Comparison of ENCODE assay signal across 23 cellular contexts in genomic region chr3:196514913-196515621, GRCh38. TPM values are rescaled to one million over a fixed set of nuclear protein-coding genes. Genes with fewer than 3 reads are reported as not detected.
"Had no signal": no experiment of that assay in that cellular context is flagged by ENCODE, and none has a peak within 500 bp of the region (broad histone marks: within the 10 kb centered on the region; RNA-seq: fewer than 3 reads in every experiment).

SMCO1 (minus strand) TSS chr3:196515346; CDS start chr3:196515209, 137 bp downstream.

- H3K27ac ChIP-seq: colonic mucosa, dorsolateral prefrontal cortex, esophagus squamous epithelium, gastroesophageal sphincter, stomach, suprapubic skin, tibial nerve had no signal

- H3K4me3 ChIP-seq: colonic mucosa, dorsolateral prefrontal cortex, esophagus squamous epithelium, gastroesophageal sphincter, lung, stomach, suprapubic skin, tibial nerve had no signal

- ATAC-seq: activated CD8-positive, alpha-beta T cell treated with anti-CD3 and anti-CD28 coated beads, Interleukin-2, amount 10 ng/mL, durations not matched to agents 7 days and 5 days; gastroesophageal sphincter; natural killer cell; stimulated activated effector memory CD8-positive, alpha-beta T cell treated with anti-CD3 and anti-CD28 coated beads, Interleukin-12 subunit alpha, Interleukin-12 subunit beta, amount 100 ng/mL, for 72 hours had no signal

- FAIRE-seq: keratinocyte had no signal

- H3K36me3 ChIP-seq: colonic mucosa, esophagus squamous epithelium, gastroesophageal sphincter, stomach, suprapubic skin, tibial nerve had no signal

- H3K27me3 ChIP-seq: colonic mucosa, dorsolateral prefrontal cortex, esophagus squamous epithelium, gastroesophageal sphincter, stomach, suprapubic skin, tibial nerve had no signal

- H3K4me1 ChIP-seq: colonic mucosa, stomach, suprapubic skin, tibial nerve had no signal

- DNase-seq: activated CD4-positive, alpha-beta T cell treated with anti-CD3 and anti-CD28 coated beads for 1 hour; activated CD4-positive, alpha-beta T cell treated with anti-CD3 and anti-CD28 coated beads, Interleukin-2, amount 50 U/mL, for 1 hour; activated CD8-positive, alpha-beta T cell treated with anti-CD3 and anti-CD28 coated beads, Interleukin-2, amount 10 ng/mL, durations not matched to agents 7 days and 5 days; activated gamma-delta T cell treated with Interleukin-2 at 50 U/mL for 16 hours; anterior cingulate cortex; colonic mucosa; dorsolateral prefrontal cortex; esophagus squamous epithelium; head of caudate nucleus; natural killer cell; stimulated activated CD4-positive, alpha-beta T cell treated with anti-CD3 and anti-CD28 coated beads, Interleukin-1b, Interleukin-23, amount 100 ng/mL, for 48 hours; stomach; T-helper 9 cell had no signal

RNA-seq across cellular contexts. Expression of gene SMCO1, which starts in this region (rescaled TPM):
- total RNA-seq: activated T-helper 1 cell treated with anti-CD3 and anti-CD28 coated beads, Interleukin-12 subunit alpha, Interleukin-12 subunit beta, Interleukin-2, Interleukin-4 antibody, amounts not matched to agents 30 ng/mL and 10 ng/mL and 1 ng/mL, durations not matched to agents 14 hours and 24 hours and 36 hours; colonic mucosa; esophagus squamous epithelium; gastroesophageal sphincter; lung; natural killer cell; osteocyte; progenitor cell of endocrine pancreas; stomach; suprapubic skin; tibial nerve; urinary bladder had no signal
- polyA plus RNA-seq: keratinocyte, lung, stomach, urinary bladder had no signal
